ENCODE assay signal across 37 cellular contexts in genomic region chr2:54377901-54378493, GRCh38.
"Had no signal": no experiment of that assay in that cellular context is flagged by ENCODE, and none has a peak within 500 bp of the region (broad histone marks: within the 10 kb centered on the region; RNA-seq: fewer than 3 reads in every experiment).

No MANE protein-coding gene starts in this region.

- H3K4me1 Mint-ChIP-seq: activated CD4-positive, alpha-beta T cell treated with anti-CD3 and anti-CD28 coated beads for 36 hours; activated CD4-positive, alpha-beta T cell treated with anti-CD3 and anti-CD28 coated beads, Interleukin-2, amount 10 ng/mL, durations not matched to agents 24 days and 14 days; activated CD8-positive, alpha-beta memory T cell treated with anti-CD3 and anti-CD28 coated beads, Interleukin-2, amount 10 ng/mL, durations not matched to agents 7 days and 5 days; activated naive CD4-positive, alpha-beta T cell treated with anti-CD3 and anti-CD28 coated beads, Interleukin-2, amount 10 ng/mL, durations not matched to agents 7 days and 5 days; T-helper 17 cell had no signal

- H3K27ac ChIP-seq: ascending aorta, breast epithelium, cardiac muscle cell, colonic mucosa, dorsolateral prefrontal cortex, esophagus muscularis mucosa, foreskin keratinocyte, gastrocnemius medialis, WERI-Rb-1 had no signal

- H3K27me3 ChIP-seq: ascending aorta, breast epithelium, cardiac muscle cell, colonic mucosa, dorsolateral prefrontal cortex, esophagus muscularis mucosa, gastrocnemius medialis, heart left ventricle had no signal

- H3K9me3 Mint-ChIP-seq: activated CD4-positive, alpha-beta memory T cell treated with anti-CD3 and anti-CD28 coated beads for 36 hours; activated CD4-positive, alpha-beta T cell treated with anti-CD3 and anti-CD28 coated beads, Interleukin-2, amount 10 ng/mL, durations not matched to agents 24 days and 14 days; activated naive CD4-positive, alpha-beta T cell treated with anti-CD3 and anti-CD28 coated beads, Interleukin-2, amount 10 ng/mL, durations not matched to agents 7 days and 5 days; activated naive CD4-positive, alpha-beta T cell treated with anti-CD3 and anti-CD28 coated beads, Interleukin-2, amount 50 U/mL, for 72 hours; activated naive CD8-positive, alpha-beta T cell treated with anti-CD3 and anti-CD28 coated beads, Interleukin-2, amount 10 ng/mL, durations not matched to agents 7 days and 5 days; activated T-helper 1 cell treated with anti-CD3 and anti-CD28 coated beads, Interleukin-12 subunit alpha, Interleukin-12 subunit beta, Interleukin-2, Interleukin-4 antibody, amounts not matched to agents 30 ng/mL and 10 ng/mL and 1 ng/mL, durations not matched to agents 14 hours and 24 hours and 36 hours; activated T-helper 2 cell treated with anti-CD3 and anti-CD28 coated beads, Interferon-gamma antibody, Interleukin-2, Interleukin-4, amounts not matched to agents 10 μg/mL and 5 μg/mL and 100 μg/mL, durations not matched to agents 14 hours and 24 hours and 36 hours; dendritic cell treated with granulocyte-macrophage colony-stimulating factor and Interleukin-4, amounts not matched to agents 40 ng/mL and 50 ng/mL, for 4 days; T-helper 2 cell treated with Interferon-gamma antibody and Interleukin-4, amounts not matched to agents 5 μg/mL and 100 μg/mL, for 36 hours had no signal

- H3K36me3 ChIP-seq: ascending aorta, breast epithelium, cardiac muscle cell, colonic mucosa, esophagus muscularis mucosa, gastrocnemius medialis, heart left ventricle, WERI-Rb-1 had no signal

- DNase-seq: activated CD4-positive, alpha-beta memory T cell treated with anti-CD3 and anti-CD28 coated beads for 36 hours; activated CD4-positive, alpha-beta T cell treated with anti-CD3 and anti-CD28 coated beads for 36 hours; activated CD4-positive, alpha-beta T cell treated with anti-CD3 and anti-CD28 coated beads, Interleukin-2, amount 10 ng/mL, durations not matched to agents 24 days and 14 days; activated CD4-positive, CD25-positive, alpha-beta regulatory T cell; activated CD4-positive, CD25-positive, alpha-beta regulatory T cell treated with anti-CD3 and anti-CD28 coated beads, Interleukin-2, amount 50 U/mL, for 72 hours; activated CD8-positive, alpha-beta memory T cell treated with anti-CD3 and anti-CD28 coated beads, Interleukin-2, amount 10 ng/mL, durations not matched to agents 7 days and 5 days; activated CD8-positive, alpha-beta memory T cell treated with anti-CD3 and anti-CD28 coated beads, Interleukin-2, amount 50 U/mL, for 4 hours; activated CD8-positive, alpha-beta T cell treated with anti-CD3 and anti-CD28 coated beads, Interleukin-2, amount 10 ng/mL, durations not matched to agents 7 days and 5 days; activated effector memory CD4-positive, alpha-beta T cell treated with anti-CD3 and anti-CD28 coated beads, Interleukin-2, amount 50 U/mL, for 16 hours; activated naive CD4-positive, alpha-beta T cell; activated naive CD4-positive, alpha-beta T cell treated with anti-CD3 and anti-CD28 coated beads, Interleukin-2, amount 10 ng/mL, durations not matched to agents 7 days and 5 days; activated naive CD8-positive, alpha-beta T cell treated with anti-CD3 and anti-CD28 coated beads, Interleukin-2, amount 10 ng/mL, durations not matched to agents 7 days and 5 days; activated T-cell treated with anti-CD3 and anti-CD28 coated beads, Interleukin-2, amount 50 U/mL, for 1 hour; activated T-cell treated with anti-CD3 and anti-CD28 coated beads, Interleukin-2, amount 50 U/mL, for 48 hours; central memory CD4-positive, alpha-beta T cell; cerebellar nuclear complex; colonic mucosa; dorsolateral prefrontal cortex; effector memory CD4-positive, alpha-beta T cell; erythroblast; foreskin keratinocyte; gastrocnemius medialis; glutamatergic neuron; heart left ventricle; T-helper 17 cell; T1000; WERI-Rb-1 had no signal

- H3K9me3 ChIP-seq: ascending aorta, breast epithelium, colonic mucosa, esophagus muscularis mucosa, gastrocnemius medialis, heart left ventricle had no signal

- H3K36me3 Mint-ChIP-seq: activated CD4-positive, alpha-beta memory T cell treated with anti-CD3 and anti-CD28 coated beads for 36 hours; activated CD8-positive, alpha-beta memory T cell treated with anti-CD3 and anti-CD28 coated beads, Interleukin-2, amount 10 ng/mL, durations not matched to agents 7 days and 5 days; activated naive CD4-positive, alpha-beta T cell treated with anti-CD3 and anti-CD28 coated beads, Interleukin-2, amount 10 ng/mL, durations not matched to agents 7 days and 5 days; activated naive CD4-positive, alpha-beta T cell treated with anti-CD3 and anti-CD28 coated beads, Interleukin-2, amount 50 U/mL, for 72 hours; activated naive CD8-positive, alpha-beta T cell treated with anti-CD3 and anti-CD28 coated beads, Interleukin-2, amount 10 ng/mL, durations not matched to agents 7 days and 5 days; brain had no signal

- H3K27ac Mint-ChIP-seq: activated CD4-positive, alpha-beta memory T cell treated with anti-CD3 and anti-CD28 coated beads for 36 hours; activated CD4-positive, alpha-beta T cell treated with anti-CD3 and anti-CD28 coated beads for 36 hours; activated CD4-positive, alpha-beta T cell treated with anti-CD3 and anti-CD28 coated beads, Interleukin-2, amount 10 ng/mL, durations not matched to agents 24 days and 14 days; activated CD8-positive, alpha-beta memory T cell treated with anti-CD3 and anti-CD28 coated beads, Interleukin-2, amount 10 ng/mL, durations not matched to agents 7 days and 5 days; activated CD8-positive, alpha-beta T cell treated with anti-CD3 and anti-CD28 coated beads, Interleukin-2, amount 10 ng/mL, durations not matched to agents 7 days and 5 days; activated naive CD4-positive, alpha-beta T cell treated with anti-CD3 and anti-CD28 coated beads, Interleukin-2, amount 10 ng/mL, durations not matched to agents 7 days and 5 days; activated naive CD8-positive, alpha-beta T cell treated with anti-CD3 and anti-CD28 coated beads, Interleukin-2, amount 10 ng/mL, durations not matched to agents 7 days and 5 days; activated T-helper 1 cell treated with anti-CD3 and anti-CD28 coated beads, Interleukin-12 subunit alpha, Interleukin-12 subunit beta, Interleukin-2, Interleukin-4 antibody, amounts not matched to agents 30 ng/mL and 10 ng/mL and 1 ng/mL, durations not matched to agents 14 hours and 24 hours and 36 hours; activated T-helper 2 cell treated with anti-CD3 and anti-CD28 coated beads, Interferon-gamma antibody, Interleukin-2, Interleukin-4, amounts not matched to agents 10 μg/mL and 5 μg/mL and 100 μg/mL, durations not matched to agents 14 hours and 24 hours and 36 hours; brain; dendritic cell treated with granulocyte-macrophage colony-stimulating factor and Interleukin-4, amounts not matched to agents 40 ng/mL and 50 ng/mL, for 4 days; T-helper 17 cell; T-helper 2 cell treated with Interferon-gamma antibody and Interleukin-4, amounts not matched to agents 5 μg/mL and 100 μg/mL, for 36 hours had no signal

- ATAC-seq: activated CD4-positive, alpha-beta T cell treated with anti-CD3 and anti-CD28 coated beads for 36 hours; activated CD8-positive, alpha-beta memory T cell treated with anti-CD3 and anti-CD28 coated beads, Interleukin-2, amount 10 ng/mL, durations not matched to agents 7 days and 5 days; activated CD8-positive, alpha-beta T cell treated with anti-CD3 and anti-CD28 coated beads, Interleukin-2, amount 10 ng/mL, durations not matched to agents 7 days and 5 days; activated naive CD4-positive, alpha-beta T cell treated with anti-CD3 and anti-CD28 coated beads, Interleukin-2, amount 50 U/mL, for 72 hours; foreskin keratinocyte; gastrocnemius medialis; heart left ventricle; T-helper 17 cell had no signal

- H3K4me1 ChIP-seq: breast epithelium, colonic mucosa, foreskin keratinocyte had no signal

- H3K27me3 Mint-ChIP-seq: activated CD4-positive, alpha-beta T cell treated with anti-CD3 and anti-CD28 coated beads for 36 hours had no signal

- H3K4me3 ChIP-seq: ascending aorta, breast epithelium, cardiac muscle cell, colonic mucosa, dorsolateral prefrontal cortex, esophagus muscularis mucosa, gastrocnemius medialis, heart left ventricle had no signal

- H3K4me3 Mint-ChIP-seq: activated CD4-positive, alpha-beta memory T cell treated with anti-CD3 and anti-CD28 coated beads for 36 hours; activated CD4-positive, alpha-beta T cell treated with anti-CD3 and anti-CD28 coated beads for 36 hours; activated CD4-positive, alpha-beta T cell treated with anti-CD3 and anti-CD28 coated beads, Interleukin-2, amount 10 ng/mL, durations not matched to agents 24 days and 14 days; activated CD8-positive, alpha-beta memory T cell treated with anti-CD3 and anti-CD28 coated beads, Interleukin-2, amount 10 ng/mL, durations not matched to agents 7 days and 5 days; activated CD8-positive, alpha-beta T cell treated with anti-CD3 and anti-CD28 coated beads, Interleukin-2, amount 10 ng/mL, durations not matched to agents 7 days and 5 days; activated naive CD4-positive, alpha-beta T cell treated with anti-CD3 and anti-CD28 coated beads, Interleukin-2, amount 10 ng/mL, durations not matched to agents 7 days and 5 days; activated naive CD8-positive, alpha-beta T cell treated with anti-CD3 and anti-CD28 coated beads, Interleukin-2, amount 10 ng/mL, durations not matched to agents 7 days and 5 days; activated T-helper 1 cell treated with anti-CD3 and anti-CD28 coated beads, Interleukin-12 subunit alpha, Interleukin-12 subunit beta, Interleukin-2, Interleukin-4 antibody, amounts not matched to agents 30 ng/mL and 10 ng/mL and 1 ng/mL, durations not matched to agents 14 hours and 24 hours and 36 hours; brain; dendritic cell treated with granulocyte-macrophage colony-stimulating factor and Interleukin-4, amounts not matched to agents 40 ng/mL and 50 ng/mL, for 4 days; T-helper 17 cell; T-helper 2 cell treated with Interferon-gamma antibody and Interleukin-4, amounts not matched to agents 5 μg/mL and 100 μg/mL, for 36 hours had no signal
